Comparison of ENCODE assay signal across 1 cellular context in genomic region chr2:128178144-128178649, GRCh38.
TF ChIP-seq lines count a peak whose summit lies in the region.

No MANE protein-coding gene starts in this region.

TF ChIP-seq in IMR-90, 13 proteins besides CTCF, POLR2A, EP300 and RAD21 (continued from another document):
- TF ChIP-seq USF2 (IDR thresholded peaks at IDR 0.05; ENCODE audit: low read depth, low read length) (no peak), RCOR1 (IDR thresholded peaks at IDR 0.05; ENCODE audit: insufficient replicate concordance, low read length) (no peak), MAZ (IDR thresholded peaks at IDR 0.05; ENCODE audit: borderline replicate concordance, low read depth, low read length) (no peak)
TF ChIP-seq in IMR-90: peak in this region for 0.
